ENCODE assay signal across 20 cellular contexts in the genomic region with DNA sequence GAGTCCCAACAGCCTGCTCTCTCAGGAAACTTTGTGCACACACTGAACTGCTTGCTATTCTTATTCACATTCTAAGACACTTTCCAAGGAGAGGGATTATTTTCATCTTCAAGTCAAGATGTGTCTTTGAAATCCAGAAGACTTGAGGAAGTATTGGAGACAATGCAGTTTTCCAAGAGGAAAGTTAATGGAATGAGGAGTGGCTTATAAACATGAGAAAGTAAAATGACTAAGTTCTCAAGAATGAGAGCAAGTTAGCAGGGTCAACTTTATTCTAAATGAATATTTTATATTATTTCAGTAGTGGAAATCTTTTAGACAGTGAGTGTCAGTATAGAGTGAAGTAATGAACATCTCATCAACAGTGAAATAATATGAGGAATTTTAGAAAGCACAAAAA.
DNase-seq lines count a peak whose midpoint lies in the region.
"Had no signal": no experiment of that assay in that cellular context is flagged by ENCODE, and none has a peak within 500 bp of the region (broad histone marks: within the 10 kb centered on the region; RNA-seq: fewer than 3 reads in every experiment).

No MANE protein-coding gene starts in this region.

- H3K27me3 ChIP-seq in SJCRH30 = no peaks in the 10 kb centered on the region

- no peak overlapping the region for H3K4me3 ChIP-seq in SJCRH30
- H3K4me3 ChIP-seq: A549, K562, PC-9 had no signal

- POLR2A ChIA-PET in activated CD4-positive, alpha-beta memory T cell treated with anti-CD3 and anti-CD28 coated beads for 36 hours (lab: Charles Lee) = no interaction called here

- in situ Hi-C loops in Caki2 (cut with HindIII; ENCODE audit: low pct_unique_long_range_greater_than_20kb, low sequenced_read_pairs) = no loop called here

- H3K9me3 ChIP-seq in SJCRH30 (replicated peaks) = no peaks in the 10 kb centered on the region
- H3K9me3 ChIP-seq: A549 had no signal

- CTCF ChIA-PET in activated CD4-positive, alpha-beta memory T cell treated with anti-CD3 and anti-CD28 coated beads for 36 hours (lab: Charles Lee) = no interaction called here

- H3K36me3 ChIP-seq in SJCRH30 = no peaks in the 10 kb centered on the region

- no peaks in the 10 kb centered on the region for H3K36me3 Mint-ChIP-seq in activated T-helper 2 cell treated with anti-CD3 and anti-CD28 coated beads, Interferon-gamma antibody, Interleukin-2, Interleukin-4, amounts not matched to agents 10 μg/mL and 5 μg/mL and 100 μg/mL, durations not matched to agents 14 hours and 24 hours and 36 hours (ENCODE audit: low read depth)
- no peaks in the 10 kb centered on the region for H3K36me3 Mint-ChIP-seq in activated CD4-positive, alpha-beta memory T cell treated with anti-CD3 and anti-CD28 coated beads for 36 hours
- H3K36me3 Mint-ChIP-seq: CD14-positive monocyte had no signal

- no peak overlapping the region for H3K4me3 Mint-ChIP-seq in activated T-helper 2 cell treated with anti-CD3 and anti-CD28 coated beads, Interferon-gamma antibody, Interleukin-2, Interleukin-4, amounts not matched to agents 10 μg/mL and 5 μg/mL and 100 μg/mL, durations not matched to agents 14 hours and 24 hours and 36 hours (ENCODE audit: low read depth)
- H3K4me3 Mint-ChIP-seq in activated CD4-positive, alpha-beta memory T cell treated with anti-CD3 and anti-CD28 coated beads for 36 hours = no peak overlapping the region
- H3K4me3 Mint-ChIP-seq: CD14-positive monocyte, H9 had no signal

- H3K27ac ChIP-seq in SJCRH30 = no peak overlapping the region
- H3K27ac ChIP-seq: A549, PC-9 had no signal

- H3K4me1 ChIP-seq in SJCRH30 = no peaks in the 10 kb centered on the region
- H3K4me1 ChIP-seq: A549 had no signal

- intact Hi-C loops in activated T-helper 2 cell treated with anti-CD3 and anti-CD28 coated beads, Interferon-gamma antibody, Interleukin-2, Interleukin-4, amounts not matched to agents 10 μg/mL and 5 μg/mL and 100 μg/mL, durations not matched to agents 14 hours and 24 hours and 36 hours (cut with micrococcal nuclease) = no loop called here
- intact Hi-C loops in activated CD4-positive, alpha-beta memory T cell treated with anti-CD3 and anti-CD28 coated beads for 36 hours (cut with micrococcal nuclease) = no loop called here

- H3K27me3 Mint-ChIP-seq in activated T-helper 2 cell treated with anti-CD3 and anti-CD28 coated beads, Interferon-gamma antibody, Interleukin-2, Interleukin-4, amounts not matched to agents 10 μg/mL and 5 μg/mL and 100 μg/mL, durations not matched to agents 14 hours and 24 hours and 36 hours (ENCODE audit: low read depth) = no peaks in the 10 kb centered on the region
- no peaks in the 10 kb centered on the region for H3K27me3 Mint-ChIP-seq in activated CD4-positive, alpha-beta memory T cell treated with anti-CD3 and anti-CD28 coated beads for 36 hours

- no peaks in the 10 kb centered on the region for H3K9me3 Mint-ChIP-seq in activated T-helper 2 cell treated with anti-CD3 and anti-CD28 coated beads, Interferon-gamma antibody, Interleukin-2, Interleukin-4, amounts not matched to agents 10 μg/mL and 5 μg/mL and 100 μg/mL, durations not matched to agents 14 hours and 24 hours and 36 hours
- peaks cover 2% of the 10 kb centered on the region for H3K9me3 Mint-ChIP-seq in activated CD4-positive, alpha-beta memory T cell treated with anti-CD3 and anti-CD28 coated beads for 36 hours

- DNase-seq in Caki2 (ENCODE audit: low read depth) (peak; percentile 14), LoVo (ENCODE audit: low spot score) (peak; percentile 5), astrocyte of the hippocampus (ENCODE audit: low read depth, low spot score) (peak; percentile 11), kidney tubule cell (ENCODE audit: low spot score) (peak; percentile 30), islet precursor cell (no peak), SJCRH30 (no peak)
- no peak for DNase-seq in activated T-helper 2 cell treated with anti-CD3 and anti-CD28 coated beads, Interferon-gamma antibody, Interleukin-2, Interleukin-4, amounts not matched to agents 10 μg/mL and 5 μg/mL and 100 μg/mL, durations not matched to agents 14 hours and 24 hours and 36 hours (ENCODE audit: low spot score)
- no peak for DNase-seq in activated CD4-positive, alpha-beta memory T cell treated with anti-CD3 and anti-CD28 coated beads for 36 hours
- DNase-seq: AML-193, EL, H9, NCI-H1436, NCI-H2029 treated with DMSO at 0.1 percent for 48 hours, NCI-H2171 treated with DMSO at 0.1 percent for 48 hours, NCI-H82, PC-9, Right ventricle myocardium superior had no signal

- H3K27ac Mint-ChIP-seq in activated T-helper 2 cell treated with anti-CD3 and anti-CD28 coated beads, Interferon-gamma antibody, Interleukin-2, Interleukin-4, amounts not matched to agents 10 μg/mL and 5 μg/mL and 100 μg/mL, durations not matched to agents 14 hours and 24 hours and 36 hours = no peak overlapping the region
- no peak overlapping the region for H3K27ac Mint-ChIP-seq in activated CD4-positive, alpha-beta memory T cell treated with anti-CD3 and anti-CD28 coated beads for 36 hours
- H3K27ac Mint-ChIP-seq: CD14-positive monocyte, H9 had no signal

- H3K4me1 Mint-ChIP-seq in activated T-helper 2 cell treated with anti-CD3 and anti-CD28 coated beads, Interferon-gamma antibody, Interleukin-2, Interleukin-4, amounts not matched to agents 10 μg/mL and 5 μg/mL and 100 μg/mL, durations not matched to agents 14 hours and 24 hours and 36 hours (ENCODE audit: low read depth) = no peaks in the 10 kb centered on the region
- no peaks in the 10 kb centered on the region for H3K4me1 Mint-ChIP-seq in activated CD4-positive, alpha-beta memory T cell treated with anti-CD3 and anti-CD28 coated beads for 36 hours (ENCODE audit: low read depth)
- H3K4me1 Mint-ChIP-seq: CD14-positive monocyte, H9 had no signal

Comparison
In these comparisons a context has a peak if more than half of its experiments do, and no peak if none do; other contexts are left out.
1. DNase-seq: peak in Caki2 (single experiment), LoVo (single experiment), astrocyte of the hippocampus (single experiment) and kidney tubule cell (single experiment); none in activated T-helper 2 cell treated with anti-CD3 and anti-CD28 coated beads, Interferon-gamma antibody, Interleukin-2, Interleukin-4, amounts not matched to agents 10 μg/mL and 5 μg/mL and 100 μg/mL, durations not matched to agents 14 hours and 24 hours and 36 hours (single experiment), islet precursor cell (single experiment), SJCRH30 (0 of 2) and activated CD4-positive, alpha-beta memory T cell treated with anti-CD3 and anti-CD28 coated beads for 36 hours (single experiment).